ENCODE assay signal across 14 cellular contexts in the genomic region with DNA sequence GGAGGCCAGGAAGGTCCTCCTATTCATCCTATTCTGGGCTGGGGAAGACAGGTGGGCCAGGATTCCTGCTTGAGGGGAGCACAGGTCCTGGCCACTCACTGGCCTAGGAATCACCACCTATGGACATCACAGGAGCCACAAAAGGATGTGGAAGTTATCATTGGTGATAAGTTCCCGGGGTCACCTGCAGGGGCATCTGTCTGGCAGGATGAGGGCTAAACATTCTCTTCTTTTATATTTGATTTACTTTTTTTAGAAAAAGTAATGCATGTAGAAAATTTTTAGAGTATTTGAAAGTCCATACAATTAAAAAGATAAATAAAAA. TPM values are rescaled to one million over a fixed set of nuclear protein-coding genes. Genes with fewer than 3 reads are reported as not detected.
A peak's percentile ranks its signal among the peaks of the same experiment; 100 is the strongest.
DNase-seq lines count a peak whose midpoint lies in the region; ATAC-seq lines count a peak whose summit lies in the region.
"Had no signal": no experiment of that assay in that cellular context is flagged by ENCODE, and none has a peak within 500 bp of the region (broad histone marks: within the 10 kb centered on the region; RNA-seq: fewer than 3 reads in every experiment).

No MANE protein-coding gene starts in this region.

- no peak overlapping the region for H3K9ac ChIP-seq in trophoblast cell (ENCODE audit: low read length)

- H4K12ac ChIP-seq in trophoblast cell (ENCODE audit: low read depth, low read length) = no peak overlapping the region

- DNase-seq in trophoblast cell (no peak), T-helper 9 cell (no peak)
- no peak for DNase-seq in NK-92 treated with Interleukin-12 subunit alpha and Interleukin-12 subunit beta, amount 100 ng/mL, for 24 hours (lab: John Stamatoyannopoulos, UW)
- DNase-seq in effector CD4-positive, alpha-beta T cell = no peak
- DNase-seq: activated CD4-positive, alpha-beta T cell treated with anti-CD3 and anti-CD28 coated beads, Interleukin-2, amount 50 U/mL, for 1 hour; activated naive CD4-positive, alpha-beta T cell; CD8-positive, alpha-beta memory T cell; NCI-H524 treated with DMSO at 0.1 percent for 48 hours had no signal

- peaks cover 2% of the 10 kb centered on the region for H3K9me3 ChIP-seq in trophoblast cell (ENCODE audit: insufficient read depth, low read depth, low read length)
- H3K9me3 ChIP-seq: right atrium auricular region, tibial nerve had no signal

- H3K27me3 ChIP-seq in trophoblast cell (ENCODE audit: insufficient read depth, low read length) = no peaks in the 10 kb centered on the region
- H3K27me3 ChIP-seq: right atrium auricular region, tibial nerve had no signal

- no peak overlapping the region for H3K4me3 ChIP-seq in trophoblast cell (ENCODE audit: low read depth, low read length)
- H3K4me3 ChIP-seq: right atrium auricular region, tibial nerve had no signal

- H4K91ac ChIP-seq in trophoblast cell (ENCODE audit: low read depth, low read length) = no peak overlapping the region

- H3K4me2 ChIP-seq in trophoblast cell (ENCODE audit: low read length) = no peak overlapping the region

- H2AFZ ChIP-seq in trophoblast cell (ENCODE audit: insufficient read depth, low read length, poor library complexity) = no peak overlapping the region

- no peaks in the 10 kb centered on the region for H3K36me3 ChIP-seq in trophoblast cell (ENCODE audit: control insufficient read depth in 1 of 2, insufficient read depth in 2 of 2, low read length in 2 of 2)
- H3K36me3 ChIP-seq: right atrium auricular region, tibial nerve had no signal

- no peak overlapping the region for H3K23ac ChIP-seq in trophoblast cell (ENCODE audit: low read length)

- peaks cover 8% of the 10 kb centered on the region for H3K79me1 ChIP-seq in trophoblast cell (ENCODE audit: low read length)

- H3K4me1 ChIP-seq in trophoblast cell (ENCODE audit: control insufficient read depth in 1 of 2, insufficient read depth in 2 of 2, low read length in 2 of 2) = peaks cover 9 to 14% of the 10 kb centered on the region in 2 experiments

- H2BK12ac ChIP-seq in trophoblast cell (ENCODE audit: low read length) = peak overlapping the region; percentile 15

- H3K79me2 ChIP-seq in trophoblast cell (ENCODE audit: control insufficient read depth, insufficient read depth, low read length, poor library complexity) = no peaks in the 10 kb centered on the region

- H3K14ac ChIP-seq in trophoblast cell (ENCODE audit: low read length) = no peak overlapping the region

- H2BK5ac ChIP-seq in trophoblast cell (ENCODE audit: low read depth, low read length, poor library complexity) = no peak overlapping the region

- no peak overlapping the region for H2BK120ac ChIP-seq in trophoblast cell (ENCODE audit: insufficient read depth, low read length, poor library complexity)

- peak overlapping the region; percentile 83 for H2AK5ac ChIP-seq in trophoblast cell (ENCODE audit: low read length)

- no peak overlapping the region for H4K8ac ChIP-seq in trophoblast cell (ENCODE audit: low read depth, low read length)

- H3K27ac ChIP-seq in trophoblast cell (ENCODE audit: low read depth, low read length) = no peak overlapping the region
- H3K27ac ChIP-seq: right atrium auricular region, tibial nerve had no signal

- no peak overlapping the region for H3K4ac ChIP-seq in trophoblast cell (ENCODE audit: low read depth, low read length)

- ATAC-seq in GM18907 (IDR thresholded peaks at IDR 0.05; ENCODE audit: unreplicated experiment) (peak; percentile 38), GM21825 (IDR thresholded peaks at IDR 0.05; ENCODE audit: unreplicated experiment) (peak; percentile 10), HG03280 (IDR thresholded peaks at IDR 0.05; ENCODE audit: unreplicated experiment) (peak; percentile 3), HG02623 (IDR thresholded peaks at IDR 0.05; ENCODE audit: unreplicated experiment) (no peak)

- no peak overlapping the region for H3K18ac ChIP-seq in trophoblast cell (ENCODE audit: low read length)

- no CpG with 5 or more reads among the region's 1 CpG for WGBS in trophoblast cell (ENCODE audit: extremely low coverage, insufficient coverage, insufficient read length)

RNA-seq across cellular contexts. Expression of a gene that starts 33.2 kb away (rescaled TPM):
- 101 and 110 TPM in 2 replicates for polyA plus RNA-seq in trophoblast cell (2013)
